2 cellular contexts compared by ENCODE assay signal in genomic region chr4:80036949-80037348, GRCh38.
TF ChIP-seq lines count a peak whose summit lies in the region.

No MANE protein-coding gene starts in this region.

TF ChIP-seq in liver, 16 proteins besides CTCF, POLR2A, EP300 and RAD21 (continued from another document):
- no peak for TF ChIP-seq REST (IDR thresholded peaks at IDR 0.05)
- TF ChIP-seq ATF3 (IDR thresholded peaks at IDR 0.05): peak; percentile 67
TF ChIP-seq in liver: peak in this region for 3.

TF ChIP-seq in HepG2, 621 proteins besides CTCF, POLR2A, EP300 and RAD21 (continued from another document):
- no peak for TF ChIP-seq SNAPC4 (CRISPR knock-in tag; IDR thresholded peaks at IDR 0.05)
- TF ChIP-seq FOSL2 (CRISPR knock-in tag; IDR thresholded peaks at IDR 0.05): no peak
- no peak for TF ChIP-seq KDM5B (CRISPR knock-in tag; IDR thresholded peaks at IDR 0.05; ENCODE audit: borderline replicate concordance)
- TF ChIP-seq ZNF235 (CRISPR knock-in tag; IDR thresholded peaks at IDR 0.05; ENCODE audit: borderline replicate concordance): no peak
- no peak for TF ChIP-seq FOXA3 (CRISPR knock-in tag; IDR thresholded peaks at IDR 0.05)
- no peak for TF ChIP-seq MXD3 (CRISPR knock-in tag; IDR thresholded peaks at IDR 0.05)
